In the genomic region with DNA sequence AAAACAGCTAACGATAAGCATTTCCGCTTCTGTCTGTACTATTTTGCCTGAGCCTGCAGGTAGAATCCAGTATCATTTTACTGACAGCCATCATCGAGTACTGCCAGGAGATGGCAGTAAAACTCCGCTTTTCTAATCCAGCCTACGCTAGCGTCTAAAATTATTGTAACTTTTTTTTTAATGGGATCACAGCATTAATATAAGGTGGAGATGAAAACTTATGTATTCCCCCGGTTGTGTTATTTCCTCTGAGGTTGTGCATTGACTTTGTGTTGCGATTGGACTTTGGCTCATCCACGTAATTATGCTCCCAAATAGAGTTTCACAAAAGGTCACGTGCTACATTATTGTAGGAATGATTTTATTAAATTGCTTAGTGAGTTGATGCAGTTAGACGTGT, we compare ENCODE assay signal across 9 cellular contexts.
DNase-seq lines count a peak whose midpoint lies in the region; ATAC-seq and TF ChIP-seq lines count a peak whose summit lies in the region.
"Had no signal": no experiment of that assay in that cellular context is flagged by ENCODE, and none has a peak within 500 bp of the region (broad histone marks: within the 10 kb centered on the region; RNA-seq: fewer than 3 reads in every experiment).

No MANE protein-coding gene starts in this region.

- H4K91ac ChIP-seq in neuronal stem cell (ENCODE audit: low read depth, low read length, poor library complexity) = no peak overlapping the region

- no peak overlapping the region for H3K27ac Mint-ChIP-seq in endodermal cell
- H3K27ac Mint-ChIP-seq: activated naive CD4-positive, alpha-beta T cell treated with anti-CD3 and anti-CD28 coated beads, Interleukin-2, amount 50 U/mL, for 24 hours had no signal

- H3K14ac ChIP-seq in neuronal stem cell (ENCODE audit: low read length) = no peak overlapping the region

- no peaks in the 10 kb centered on the region for H3K36me3 Mint-ChIP-seq in endodermal cell (ENCODE audit: low read depth)
- H3K36me3 Mint-ChIP-seq: activated naive CD4-positive, alpha-beta T cell treated with anti-CD3 and anti-CD28 coated beads, Interleukin-2, amount 50 U/mL, for 24 hours had no signal

- no peak overlapping the region for H3K23ac ChIP-seq in neuronal stem cell (ENCODE audit: low read depth, low read length, poor library complexity)

- H3K27me3 ChIP-seq in endodermal cell (ENCODE audit: control insufficient read depth, insufficient read depth, low read length, poor library complexity, severe bottlenecking) (no peaks in the 10 kb centered on the region), neuronal stem cell (ENCODE audit: control insufficient read depth in 3 of 3, insufficient read depth in 3 of 3, low read depth in 1 of 3, low read length in 3 of 3) (no peaks in the 10 kb centered on the region)

- ATAC-seq in HG02759 (IDR thresholded peaks at IDR 0.05; ENCODE audit: unreplicated experiment) (peak; percentile 71), HG03520 (IDR thresholded peaks at IDR 0.05; ENCODE audit: unreplicated experiment) (no peak)

- H3K4me2 ChIP-seq in neuronal stem cell (ENCODE audit: insufficient read depth, low read length, poor library complexity, severe bottlenecking) = no peak overlapping the region

- H3K27ac ChIP-seq in endodermal cell (ENCODE audit: low read depth, low read length) (no peak overlapping the region), neuronal stem cell (replicated peaks; ENCODE audit: low read length) (no peak overlapping the region)

- no peaks in the 10 kb centered on the region for H3K4me1 ChIP-seq in endodermal cell (ENCODE audit: control insufficient read depth, insufficient read depth, low read length)
- H3K4me1 ChIP-seq in neuronal stem cell (ENCODE audit: control insufficient read depth in 2 of 2, insufficient read depth in 1 of 2, low read depth in 1 of 2, low read length in 2 of 2) = peaks cover 0 to 5% of the 10 kb centered on the region in 2 donors

- H3K4ac ChIP-seq in neuronal stem cell (ENCODE audit: low read length) = no peak overlapping the region

- no peak overlapping the region for H2BK120ac ChIP-seq in neuronal stem cell (ENCODE audit: low read depth, low read length)

- H2AFZ ChIP-seq in neuronal stem cell (ENCODE audit: low read length) = no peak overlapping the region

- no peak overlapping the region for H2BK5ac ChIP-seq in neuronal stem cell (ENCODE audit: low read length)

- H3K4me3 Mint-ChIP-seq in endodermal cell = no peak overlapping the region
- H3K4me3 Mint-ChIP-seq: activated naive CD4-positive, alpha-beta T cell treated with anti-CD3 and anti-CD28 coated beads, Interleukin-2, amount 50 U/mL, for 24 hours had no signal

- H2BK15ac ChIP-seq in neuronal stem cell (ENCODE audit: low read length) = no peak overlapping the region

- H3K18ac ChIP-seq in neuronal stem cell (ENCODE audit: low read length) = no peak overlapping the region

- H3K9ac ChIP-seq in endodermal cell (ENCODE audit: extremely low read depth, low read length, poor library complexity, severe bottlenecking) (no peak overlapping the region), neuronal stem cell (ENCODE audit: low read depth, low read length, poor library complexity) (no peak overlapping the region)

- H3K4me3 ChIP-seq in endodermal cell (ENCODE audit: low read length) = no peak overlapping the region
- H3K4me3 ChIP-seq in neuronal stem cell (ENCODE audit: low read length in 2 of 2) = no peak overlapping the region

- WGBS in endodermal cell (ENCODE audit: insufficient coverage in 1 of 2, insufficient read length in 1 of 2), 2 experiments = 52 to 55% methylated on average over 11 of the region's 11 CpGs
- WGBS in neuronal stem cell (ENCODE audit: extremely low coverage in 2 of 2, insufficient read length in 2 of 2, insufficient replicate concordance in 1 of 2), 2 donors = no CpG with 5 or more reads among the region's 11 CpGs

- no peak overlapping the region for H4K8ac ChIP-seq in neuronal stem cell (ENCODE audit: low read depth, low read length)

- H2BK12ac ChIP-seq in neuronal stem cell (ENCODE audit: low read length) = no peak overlapping the region

- H2AK5ac ChIP-seq in neuronal stem cell (ENCODE audit: low read depth, low read length) = no peak overlapping the region

- H3K79me1 ChIP-seq in neuronal stem cell (ENCODE audit: low read depth, low read length) = no peaks in the 10 kb centered on the region

- H3K27me3 Mint-ChIP-seq in endodermal cell (ENCODE audit: insufficient read depth) = peaks cover 3% of the 10 kb centered on the region

- peak; percentile 30 for DNase-seq in SKM-1 treated with dmso at 0.1 percent for 144 hours (lab: John Stamatoyannopoulos, UW; ENCODE audit: unreplicated experiment)
- no peak for DNase-seq in SKM-1 (lab: John Stamatoyannopoulos, UW; ENCODE audit: unreplicated experiment)
- peak; percentile 21 for DNase-seq in NOMO-1 treated with dmso at 0.1 percent for 144 hours (lab: John Stamatoyannopoulos, UW; ENCODE audit: unreplicated experiment)
- peak; percentile 62 for DNase-seq in endodermal cell
- DNase-seq in neuronal stem cell (ENCODE audit: low spot score) = peak; percentile 26
- DNase-seq in activated T-cell treated with anti-CD3 and anti-CD28 coated beads for 4 hours = no peak

- H3K9me3 ChIP-seq in endodermal cell (ENCODE audit: control insufficient read depth, low read length) = no peaks in the 10 kb centered on the region
- no peaks in the 10 kb centered on the region for H3K9me3 ChIP-seq in neuronal stem cell (replicated peaks in 1 of 2; ENCODE audit: control insufficient read depth in 2 of 2, insufficient read depth in 1 of 2, low read depth in 1 of 2, low read length in 2 of 2)

- H3K4me1 Mint-ChIP-seq in endodermal cell = peaks cover 6% of the 10 kb centered on the region
- H3K4me1 Mint-ChIP-seq: activated naive CD4-positive, alpha-beta T cell treated with anti-CD3 and anti-CD28 coated beads, Interleukin-2, amount 50 U/mL, for 24 hours had no signal

- H3K36me3 ChIP-seq in endodermal cell (ENCODE audit: control insufficient read depth, insufficient read depth, low read length) (no peaks in the 10 kb centered on the region), neuronal stem cell (replicated peaks in 1 of 2; ENCODE audit: control insufficient read depth in 2 of 2, insufficient read depth in 2 of 2, low read length in 2 of 2) (no peaks in the 10 kb centered on the region)

- peak; percentile 88 for TF ChIP-seq CTCF in endodermal cell (conservative IDR thresholded peaks at IDR 0.05)

- H3K9me3 Mint-ChIP-seq in endodermal cell = peaks cover 3% of the 10 kb centered on the region
- H3K9me3 Mint-ChIP-seq: activated naive CD4-positive, alpha-beta T cell treated with anti-CD3 and anti-CD28 coated beads, Interleukin-2, amount 50 U/mL, for 24 hours had no signal

Comparison
In these comparisons a context has a peak if more than half of its experiments do, and no peak if none do; other contexts are left out.
1. DNase-seq: peak in SKM-1 treated with dmso at 0.1 percent for 144 hours (single experiment), NOMO-1 treated with dmso at 0.1 percent for 144 hours (single experiment), endodermal cell (single experiment) and neuronal stem cell (single experiment); none in SKM-1 (single experiment) and activated T-cell treated with anti-CD3 and anti-CD28 coated beads for 4 hours (single experiment).